ENCODE assay signal across 8 cellular contexts in the genomic region with DNA sequence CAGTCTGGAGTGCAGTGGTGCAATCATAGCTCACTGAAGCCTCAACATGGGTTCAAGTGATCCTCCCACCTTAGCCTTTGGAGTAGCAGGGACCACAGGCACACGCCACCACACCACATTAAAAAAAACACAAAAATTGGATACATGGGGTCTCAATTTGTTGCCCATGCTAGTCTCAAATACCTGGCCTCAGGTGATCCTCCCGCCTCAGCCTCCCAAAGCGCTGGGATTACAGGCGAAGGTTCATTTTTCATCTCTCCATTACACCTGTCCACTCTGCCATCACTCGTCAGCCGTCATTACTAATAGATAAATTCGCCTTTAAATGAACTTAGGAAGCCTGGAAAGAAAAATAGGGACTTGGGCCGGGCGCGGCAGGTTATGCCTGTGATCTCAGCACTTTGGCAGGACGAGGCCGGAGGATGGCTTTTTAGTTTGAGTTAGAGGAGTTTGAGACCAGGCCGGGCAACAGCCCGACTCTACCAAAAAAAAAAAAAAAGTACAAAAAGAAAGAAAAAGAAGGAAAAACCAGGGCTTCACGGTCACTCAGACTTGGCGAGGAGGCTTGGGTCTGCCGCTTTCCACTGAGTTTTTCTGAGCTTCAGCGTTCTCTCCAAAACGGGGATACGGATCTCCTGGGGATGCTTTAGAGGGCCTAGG. TPM values are rescaled to one million over a fixed set of nuclear protein-coding genes. Genes with fewer than 3 reads are reported as not detected.
DNase-seq lines count a peak whose midpoint lies in the region; ATAC-seq and TF ChIP-seq lines count a peak whose summit lies in the region.

No MANE protein-coding gene starts in this region.

- H3K4me3 ChIP-seq in adrenal gland (peak overlapping the region; percentile 69 to 76 (median 71)), subcutaneous abdominal adipose tissue (ENCODE audit: low read depth in 1 of 5, low read length in 5 of 5) (peak overlapping the region; percentile 83 to 99 (median 98))

- no peaks in the 10 kb centered on the region for H3K9me3 Mint-ChIP-seq in immature natural killer cell

- intact Hi-C loops in adrenal gland (cut with DNase I): loop anchor here in 1 of 2 donors (10.0 kb wide), 1 partner anchor 90 kb away; the partner anchor contains the start of gene EID2B

- peaks cover 17 to 31% of the 10 kb centered on the region in 2 donors for H3K4me1 ChIP-seq in adrenal gland (replicated peaks in 1 of 2)
- peaks cover 2 to 47% (median 36%) of the 10 kb centered on the region in 5 donors for H3K4me1 ChIP-seq in subcutaneous abdominal adipose tissue (ENCODE audit: control insufficient read depth in 5 of 5, insufficient read depth in 5 of 5, low read length in 5 of 5)

- ATAC-seq in GM21529 (IDR thresholded peaks at IDR 0.05; ENCODE audit: unreplicated experiment): no peak

- H3K4me1 Mint-ChIP-seq in immature natural killer cell: peaks cover 52% of the 10 kb centered on the region in 2 donors

- peaks cover 3 to 5% (median 3%) of the 10 kb centered on the region in 3 donors for H3K36me3 Mint-ChIP-seq in immature natural killer cell

- peak overlapping the region; percentile 93 to 100 (median 99) for H3K4me3 Mint-ChIP-seq in immature natural killer cell

- H3K27ac Mint-ChIP-seq in immature natural killer cell: peak overlapping the region; percentile 99 to 100 (median 100)

- TF ChIP-seq POLR2A in adrenal gland (IDR thresholded peaks at IDR 0.05): no peak

- no peak for TF ChIP-seq CTCF in adrenal gland (IDR thresholded peaks at IDR 0.05)

- H3K27me3 ChIP-seq in adrenal gland (no peaks in the 10 kb centered on the region), subcutaneous abdominal adipose tissue (ENCODE audit: control insufficient read depth in 5 of 5, insufficient read depth in 4 of 5, low read length in 5 of 5) (no peaks in the 10 kb centered on the region)

- no peaks in the 10 kb centered on the region for H3K9me3 ChIP-seq in adrenal gland (replicated peaks in 1 of 3)
- H3K9me3 ChIP-seq in subcutaneous abdominal adipose tissue (ENCODE audit: control insufficient read depth in 5 of 5, low read length in 5 of 5): no peaks in the 10 kb centered on the region

- H3K27me3 Mint-ChIP-seq in immature natural killer cell (ENCODE audit: low read depth in 3 of 3): peaks cover 0 to 9% (median 5%) of the 10 kb centered on the region in 3 donors

- H3K27ac ChIP-seq in adrenal gland (peak overlapping the region; percentile 70 to 95 (median 91)), subcutaneous abdominal adipose tissue (ENCODE audit: low read depth, low read length) (peak overlapping the region; percentile 96)

- 3 to 6% (median 4%) methylated on average over 20 of the region's 20 CpGs for WGBS in adrenal gland, 4 donors

- peak overlapping the region; percentile 96 to 100 (median 98) for H3K9ac ChIP-seq in subcutaneous abdominal adipose tissue (ENCODE audit: low read length in 5 of 5)

- no peaks in the 10 kb centered on the region for H3K36me3 ChIP-seq in adrenal gland (replicated peaks in 1 of 2)
- H3K36me3 ChIP-seq in subcutaneous abdominal adipose tissue (ENCODE audit: control insufficient read depth in 5 of 5, insufficient read depth in 5 of 5, low read length in 5 of 5): peaks cover 0 to 14% (median 9%) of the 10 kb centered on the region in 5 donors

- DNase-seq in activated CD8-positive, alpha-beta memory T cell treated with anti-CD3 and anti-CD28 coated beads for 24 hours: peak; percentile 66
- DNase-seq in activated CD8-positive, alpha-beta memory T cell treated with anti-CD3 and anti-CD28 coated beads, Interleukin-2, amount 50 U/mL, for 4 hours: no peak
- DNase-seq in adrenal gland (peak in 2 of 7 donors; percentile 35 to 66), immature natural killer cell (no peak), kidney glomerular epithelial cell (lab: John Stamatoyannopoulos, UW) (no peak), epidermal melanocyte (ENCODE audit: insufficient read length, low spot score) (no peak)

RNA-seq across cellular contexts. Expression of gene SUPT5H, which starts 0.7 kb away (rescaled TPM):
- 100 to 1,000 TPM in 3 of 8 donors, 10 to 100 TPM in 5; 42.0 to 145 (median 88.0) TPM for total RNA-seq in adrenal gland
- 100 to 1,000 TPM; 107 to 612 (median 233) TPM for polyA plus RNA-seq in adrenal gland
- 100 to 1,000 TPM in 1 of 3 donors, 10 to 100 TPM in 2; 30.5 to 114 (median 67.0) TPM for polyA plus RNA-seq in immature natural killer cell

RNA-seq across cellular contexts. Expression of gene RPS16, which starts 9.0 kb away (rescaled TPM):
- total RNA-seq in adrenal gland: 1,000 to 10,000 TPM in 6 of 8 donors, 100 to 1,000 TPM in 2; 848 to 1,939 (median 1,279) TPM
- polyA plus RNA-seq in adrenal gland: 1,000 to 10,000 TPM; 1,071 to 2,033 (median 1,152) TPM
- 1,000 to 10,000 TPM in 1 of 3 donors, 100 to 1,000 TPM in 2; 733 to 1,627 (median 903) TPM for polyA plus RNA-seq in immature natural killer cell

RNA-seq across cellular contexts. Expression of gene PLEKHG2, which starts 32.3 kb away (rescaled TPM):
- 10 to 100 TPM; 11.3 to 23.4 (median 18.1) TPM for total RNA-seq in adrenal gland
- polyA plus RNA-seq in adrenal gland: 10 to 100 TPM in 2 of 3 donors, 1 to 10 TPM in 1; 3.6 to 44.8 (median 16.3) TPM
- 1 to 10 TPM in 2 of 3 donors, not detected in 1; 3.7 to 4.3 TPM for polyA plus RNA-seq in immature natural killer cell

RNA-seq across cellular contexts. Expression of gene TIMM50, which starts 35.9 kb away (rescaled TPM):
- 10 to 100 TPM; 52.8 to 93.4 (median 64.9) TPM for total RNA-seq in adrenal gland
- polyA plus RNA-seq in adrenal gland (100 to 1,000 TPM in 2 of 3 donors, 10 to 100 TPM in 1; 77.7 to 147 (median 118) TPM), immature natural killer cell (10 to 100 TPM; 50.4 to 65.2 (median 58.6) TPM)

RNA-seq across cellular contexts. Expression of gene ZFP36, which starts 38.1 kb away (rescaled TPM):
- total RNA-seq in adrenal gland: 100 to 1,000 TPM in 3 of 8 donors, 10 to 100 TPM in 5; 46.8 to 187 (median 86.7) TPM
- polyA plus RNA-seq in adrenal gland: 100 to 1,000 TPM in 2 of 3 donors, 10 to 100 TPM in 1; 64.8 to 193 (median 113) TPM
- polyA plus RNA-seq in immature natural killer cell: 100 to 1,000 TPM; 305 to 745 (median 318) TPM
